Comparison of ENCODE assay signal across 1 cellular context in genomic region chr10:68900427-68901105, GRCh38.
TF ChIP-seq lines count a peak whose summit lies in the region.

No MANE protein-coding gene starts in this region.

TF ChIP-seq in GM12878, 131 proteins besides CTCF, POLR2A, EP300 and RAD21 (continued from another document and continues in another):
- TF ChIP-seq NFYA (IDR thresholded peaks at IDR 0.05; ENCODE audit: borderline replicate concordance, low read depth, low read length) (no peak), RUNX3 (IDR thresholded peaks at IDR 0.05; ENCODE audit: low read length) (no peak), ZNF384 (IDR thresholded peaks at IDR 0.05; ENCODE audit: borderline replicate concordance, low read depth, low read length) (no peak), CREB1 (IDR thresholded peaks at IDR 0.05; ENCODE audit: low read depth) (no peak), HSF1 (IDR thresholded peaks at IDR 0.05; ENCODE audit: low read depth, low read length) (no peak), TCF12 (IDR thresholded peaks at IDR 0.05; ENCODE audit: low read depth, low read length) (no peak), NBN (IDR thresholded peaks at IDR 0.05) (no peak), DPF2 (IDR thresholded peaks at IDR 0.05) (peak; percentile 78), REST (IDR thresholded peaks at IDR 0.05; ENCODE audit: low read depth, low read length) (peak; percentile 58), CUX1 (IDR thresholded peaks at IDR 0.05; ENCODE audit: insufficient replicate concordance, low read depth, low read length) (no peak), RELA (IDR thresholded peaks at IDR 0.05; ENCODE audit: borderline replicate concordance, partially characterized antibody) (no peak), NR2F1 (conservative IDR thresholded peaks at IDR 0.05) (no peak), RB1 (IDR thresholded peaks at IDR 0.05; ENCODE audit: borderline replicate concordance) (peak; percentile 32; the same call in 1 of the 2 replicates), CBX5 (IDR thresholded peaks at IDR 0.05; ENCODE audit: low read depth) (no peak), ZNF622 (IDR thresholded peaks at IDR 0.05) (no peak), NKRF (conservative IDR thresholded peaks at IDR 0.05) (no peak), RCOR1 (conservative IDR thresholded peaks at IDR 0.05; ENCODE audit: low read depth, low read length) (no peak), ATF2 (IDR thresholded peaks at IDR 0.05; ENCODE audit: low read length) (no peak; the same call in 1 of the 2 replicates), E2F8 (IDR thresholded peaks at IDR 0.05; ENCODE audit: low read depth, partially characterized antibody) (no peak), CBFB (IDR thresholded peaks at IDR 0.05; ENCODE audit: low read depth) (no peak), ELK1 (IDR thresholded peaks at IDR 0.05; ENCODE audit: low read depth, low read length) (peak; percentile 19; the same call in 1 of the 2 replicates), E4F1 (IDR thresholded peaks at IDR 0.05; ENCODE audit: borderline replicate concordance, partially characterized antibody) (no peak), SP1 (IDR thresholded peaks at IDR 0.05; ENCODE audit: low read depth, low read length) (no peak), JUND (IDR thresholded peaks at IDR 0.05; ENCODE audit: low read depth, low read length) (no peak), ZNF207 (IDR thresholded peaks at IDR 0.05; ENCODE audit: borderline replicate concordance) (peak; percentile 92), MTA3 (IDR thresholded peaks at IDR 0.05; ENCODE audit: borderline replicate concordance, low read length) (0 out of 2 replicates have a peak, but pooled peaks have one; percentile 48), YBX1 (IDR thresholded peaks at IDR 0.05) (no peak), STAT1 (conservative IDR thresholded peaks at IDR 0.05) (peak; percentile 81; the same call in 1 of the 2 replicates), IKZF1 (conservative IDR thresholded peaks at IDR 0.05) (no peak; the same call in 1 of the 2 replicates), BHLHE40 (IDR thresholded peaks at IDR 0.05; ENCODE audit: borderline replicate concordance in 1 of 2, low read depth in 2 of 2, low read length in 1 of 2) (peak in 1 of 2 experiments; percentile 5; a peak in 1 of 4 replicates), ESRRA (IDR thresholded peaks at IDR 0.05; ENCODE audit: low read length) (no peak), NR2C1 (IDR thresholded peaks at IDR 0.05) (no peak), USF1 (IDR thresholded peaks at IDR 0.05; ENCODE audit: borderline replicate concordance, extremely low read length, insufficient read depth, low read depth, low read length) (no peak), PBX3 (IDR thresholded peaks at IDR 0.05; ENCODE audit: insufficient replicate concordance, low read depth, low read length) (no peak)
